ENCODE assay signal across 1 cellular context in genomic region chr3:136329593-136329992, GRCh38.
TF ChIP-seq lines count a peak whose summit lies in the region.

No MANE protein-coding gene starts in this region.

TF ChIP-seq in K562, 482 proteins besides CTCF, POLR2A, EP300 and RAD21 (continued from another document):
- TF ChIP-seq ATF3 (IDR thresholded peaks at IDR 0.05), result peak; percentile 26; the same call in 1 of the 2 replicates
- no peak for TF ChIP-seq ATF3 (CRISPR knock-in tag; conservative IDR thresholded peaks at IDR 0.05)
- no peak for TF ChIP-seq PRMT5 (CRISPR knock-in tag; IDR thresholded peaks at IDR 0.05)
- TF ChIP-seq ZNF3 (CRISPR knock-in tag; IDR thresholded peaks at IDR 0.05), result no peak
- TF ChIP-seq PURB (CRISPR knock-in tag; IDR thresholded peaks at IDR 0.05; ENCODE audit: low read depth), result no peak
